ENCODE assay signal across 1 cellular context in the genomic region with DNA sequence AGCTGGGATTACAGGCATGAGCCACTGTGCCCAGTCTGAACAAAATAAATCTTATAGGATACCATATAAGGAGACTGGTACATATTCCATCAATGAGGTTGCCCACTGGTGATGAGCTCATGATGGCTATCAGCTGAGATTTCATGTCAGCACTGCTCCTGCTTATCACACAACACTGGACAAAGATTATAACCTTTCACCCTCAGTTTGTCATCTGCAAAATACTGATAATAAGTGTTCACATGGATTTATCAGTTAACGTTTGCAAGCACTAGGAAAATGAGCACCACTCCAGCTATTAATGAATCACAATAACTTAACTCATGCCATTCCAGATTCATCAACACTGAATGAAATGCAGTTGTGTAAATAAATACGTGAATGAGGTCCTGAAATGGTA.
A peak's percentile ranks its signal among the peaks of the same experiment; 100 is the strongest.
TF ChIP-seq lines count a peak whose summit lies in the region.

No MANE protein-coding gene starts in this region.

TF ChIP-seq in K562, 482 proteins besides CTCF, POLR2A, EP300 and RAD21 (continued from another document):
- TF ChIP-seq, protein P1, sequence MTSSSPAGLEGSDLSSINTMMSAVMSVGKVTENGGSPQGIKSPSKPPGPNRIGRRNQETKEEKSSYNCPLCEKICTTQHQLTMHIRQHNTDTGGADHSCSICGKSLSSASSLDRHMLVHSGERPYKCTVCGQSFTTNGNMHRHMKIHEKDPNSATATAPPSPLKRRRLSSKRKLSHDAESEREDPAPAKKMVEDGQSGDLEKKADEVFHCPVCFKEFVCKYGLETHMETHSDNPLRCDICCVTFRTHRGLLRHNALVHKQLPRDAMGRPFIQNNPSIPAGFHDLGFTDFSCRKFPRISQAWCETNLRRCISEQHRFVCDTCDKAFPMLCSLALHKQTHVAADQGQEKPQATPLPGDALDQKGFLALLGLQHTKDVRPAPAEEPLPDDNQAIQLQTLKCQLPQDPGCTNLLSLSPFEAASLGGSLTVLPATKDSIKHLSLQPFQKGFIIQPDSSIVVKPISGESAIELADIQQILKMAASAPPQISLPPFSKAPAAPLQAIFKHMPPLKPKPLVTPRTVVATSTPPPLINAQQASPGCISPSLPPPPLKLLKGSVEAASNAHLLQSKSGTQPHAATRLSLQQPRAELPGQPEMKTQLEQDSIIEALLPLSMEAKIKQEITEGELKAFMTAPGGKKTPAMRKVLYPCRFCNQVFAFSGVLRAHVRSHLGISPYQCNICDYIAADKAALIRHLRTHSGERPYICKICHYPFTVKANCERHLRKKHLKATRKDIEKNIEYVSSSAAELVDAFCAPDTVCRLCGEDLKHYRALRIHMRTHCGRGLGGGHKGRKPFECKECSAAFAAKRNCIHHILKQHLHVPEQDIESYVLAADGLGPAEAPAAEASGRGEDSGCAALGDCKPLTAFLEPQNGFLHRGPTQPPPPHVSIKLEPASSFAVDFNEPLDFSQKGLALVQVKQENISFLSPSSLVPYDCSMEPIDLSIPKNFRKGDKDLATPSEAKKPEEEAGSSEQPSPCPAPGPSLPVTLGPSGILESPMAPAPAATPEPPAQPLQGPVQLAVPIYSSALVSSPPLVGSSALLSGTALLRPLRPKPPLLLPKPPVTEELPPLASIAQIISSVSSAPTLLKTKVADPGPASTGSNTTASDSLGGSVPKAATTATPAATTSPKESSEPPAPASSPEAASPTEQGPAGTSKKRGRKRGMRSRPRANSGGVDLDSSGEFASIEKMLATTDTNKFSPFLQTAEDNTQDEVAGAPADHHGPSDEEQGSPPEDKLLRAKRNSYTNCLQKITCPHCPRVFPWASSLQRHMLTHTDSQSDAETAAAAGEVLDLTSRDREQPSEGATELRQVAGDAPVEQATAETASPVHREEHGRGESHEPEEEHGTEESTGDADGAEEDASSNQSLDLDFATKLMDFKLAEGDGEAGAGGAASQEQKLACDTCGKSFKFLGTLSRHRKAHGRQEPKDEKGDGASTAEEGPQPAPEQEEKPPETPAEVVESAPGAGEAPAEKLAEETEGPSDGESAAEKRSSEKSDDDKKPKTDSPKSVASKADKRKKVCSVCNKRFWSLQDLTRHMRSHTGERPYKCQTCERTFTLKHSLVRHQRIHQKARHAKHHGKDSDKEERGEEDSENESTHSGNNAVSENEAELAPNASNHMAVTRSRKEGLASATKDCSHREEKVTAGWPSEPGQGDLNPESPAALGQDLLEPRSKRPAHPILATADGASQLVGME (CRISPR knock-in tag; IDR thresholded peaks at IDR 0.05) = no peak
- TF ChIP-seq TEAD4 (IDR thresholded peaks at IDR 0.05; ENCODE audit: low read length) (peak; percentile 76), TEAD4 (CRISPR knock-in tag; IDR thresholded peaks at IDR 0.05; ENCODE audit: borderline replicate concordance) (no peak), ZFP36 (IDR thresholded peaks at IDR 0.05; ENCODE audit: low read depth, low read length, partially characterized antibody) (no peak), KDM1A (IDR thresholded peaks at IDR 0.05) (peak; percentile 94), ZFX (CRISPR knock-in tag; IDR thresholded peaks at IDR 0.05) (no peak), SRSF9 (IDR thresholded peaks at IDR 0.05; ENCODE audit: borderline replicate concordance, low read depth, low read length) (no peak), SOX6 (IDR thresholded peaks at IDR 0.05) (peak; percentile 30; the same call in 1 of the 2 replicates), JUND (IDR thresholded peaks at IDR 0.05; ENCODE audit: borderline replicate concordance, low read depth, low read length) (peak; percentile 9; the same call in 1 of the 2 replicates), JUND (tag; IDR thresholded peaks at IDR 0.05; ENCODE audit: borderline replicate concordance, low read depth, low read length) (no peak), MEF2A (IDR thresholded peaks at IDR 0.05; ENCODE audit: control insufficient read depth, low read depth, low read length) (no peak), ZNF77 (CRISPR knock-in tag; IDR thresholded peaks at IDR 0.05) (no peak), BRF1 (IDR thresholded peaks at IDR 0.05; ENCODE audit: borderline replicate concordance, extremely low read depth, insufficient read length) (no peak), HDAC1 (IDR thresholded peaks at IDR 0.05) (peak in 1 of 2 experiments; percentile 71; a peak in 2 of 4 replicates), MTA2 (IDR thresholded peaks at IDR 0.05; ENCODE audit: low read depth) (peak; percentile 36)
- TF ChIP-seq, protein P2, sequence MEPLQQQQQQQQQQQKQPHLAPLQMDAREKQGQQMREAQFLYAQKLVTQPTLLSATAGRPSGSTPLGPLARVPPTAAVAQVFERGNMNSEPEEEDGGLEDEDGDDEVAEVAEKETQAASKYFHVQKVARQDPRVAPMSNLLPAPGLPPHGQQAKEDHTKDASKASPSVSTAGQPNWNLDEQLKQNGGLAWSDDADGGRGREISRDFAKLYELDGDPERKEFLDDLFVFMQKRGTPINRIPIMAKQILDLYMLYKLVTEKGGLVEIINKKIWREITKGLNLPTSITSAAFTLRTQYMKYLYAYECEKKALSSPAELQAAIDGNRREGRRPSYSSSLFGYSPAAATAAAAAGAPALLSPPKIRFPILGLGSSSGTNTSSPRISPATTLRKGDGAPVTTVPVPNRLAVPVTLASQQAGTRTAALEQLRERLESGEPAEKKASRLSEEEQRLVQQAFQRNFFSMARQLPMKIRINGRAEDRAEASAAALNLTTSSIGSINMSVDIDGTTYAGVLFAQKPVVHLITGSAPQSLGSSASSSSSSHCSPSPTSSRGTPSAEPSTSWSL (CRISPR knock-in tag; IDR thresholded peaks at IDR 0.05; ENCODE audit: borderline replicate concordance) = no peak
- TF ChIP-seq, protein P3, sequence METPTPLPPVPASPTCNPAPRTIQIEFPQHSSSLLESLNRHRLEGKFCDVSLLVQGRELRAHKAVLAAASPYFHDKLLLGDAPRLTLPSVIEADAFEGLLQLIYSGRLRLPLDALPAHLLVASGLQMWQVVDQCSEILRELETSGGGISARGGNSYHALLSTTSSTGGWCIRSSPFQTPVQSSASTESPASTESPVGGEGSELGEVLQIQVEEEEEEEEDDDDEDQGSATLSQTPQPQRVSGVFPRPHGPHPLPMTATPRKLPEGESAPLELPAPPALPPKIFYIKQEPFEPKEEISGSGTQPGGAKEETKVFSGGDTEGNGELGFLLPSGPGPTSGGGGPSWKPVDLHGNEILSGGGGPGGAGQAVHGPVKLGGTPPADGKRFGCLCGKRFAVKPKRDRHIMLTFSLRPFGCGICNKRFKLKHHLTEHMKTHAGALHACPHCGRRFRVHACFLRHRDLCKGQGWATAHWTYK (CRISPR knock-in tag; IDR thresholded peaks at IDR 0.05) = no peak
- TF ChIP-seq, protein P4, sequence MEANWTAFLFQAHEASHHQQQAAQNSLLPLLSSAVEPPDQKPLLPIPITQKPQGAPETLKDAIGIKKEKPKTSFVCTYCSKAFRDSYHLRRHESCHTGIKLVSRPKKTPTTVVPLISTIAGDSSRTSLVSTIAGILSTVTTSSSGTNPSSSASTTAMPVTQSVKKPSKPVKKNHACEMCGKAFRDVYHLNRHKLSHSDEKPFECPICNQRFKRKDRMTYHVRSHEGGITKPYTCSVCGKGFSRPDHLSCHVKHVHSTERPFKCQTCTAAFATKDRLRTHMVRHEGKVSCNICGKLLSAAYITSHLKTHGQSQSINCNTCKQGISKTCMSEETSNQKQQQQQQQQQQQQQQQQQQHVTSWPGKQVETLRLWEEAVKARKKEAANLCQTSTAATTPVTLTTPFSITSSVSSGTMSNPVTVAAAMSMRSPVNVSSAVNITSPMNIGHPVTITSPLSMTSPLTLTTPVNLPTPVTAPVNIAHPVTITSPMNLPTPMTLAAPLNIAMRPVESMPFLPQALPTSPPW (CRISPR knock-in tag; IDR thresholded peaks at IDR 0.05) = 0 out of 2 replicates have a peak, but pooled peaks have one; percentile 16
